Comparison of ENCODE assay signal across 17 cellular contexts in the genomic region with DNA sequence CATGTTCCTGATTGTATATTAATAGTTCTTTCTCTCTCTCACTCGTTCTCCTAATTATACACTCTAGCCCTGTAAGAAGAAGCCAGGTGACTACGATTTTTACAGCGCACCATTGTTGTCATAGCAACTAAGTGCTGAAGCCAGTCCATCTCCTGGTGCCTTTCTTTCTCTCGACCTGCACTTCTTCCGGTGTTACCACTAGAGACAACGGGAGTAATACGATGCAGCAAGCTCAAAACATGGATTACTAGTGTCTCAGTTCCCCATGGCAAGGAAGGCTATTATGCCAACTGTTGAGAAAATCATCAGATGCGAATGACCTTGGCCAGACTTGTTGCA. TPM values are rescaled to one million over a fixed set of nuclear protein-coding genes. Genes with fewer than 3 reads are reported as not detected.
"Had no signal": no experiment of that assay in that cellular context is flagged by ENCODE, and none has a peak within 500 bp of the region (broad histone marks: within the 10 kb centered on the region; RNA-seq: fewer than 3 reads in every experiment).

No MANE protein-coding gene starts in this region.

- H3K27ac ChIP-seq: spleen, tibial nerve, vagina had no signal

- DNase-seq: activated B cell treated with CpG ODN at 0.5 μM for 24 hours; activated CD4-positive, alpha-beta T cell treated with anti-CD3 and anti-CD28 coated beads, Interleukin-2, amount 50 U/mL, for 1 hour; central memory CD4-positive, alpha-beta T cell; endodermal cell; erythroblast; left colon; mammary epithelial cell; spleen; stimulated activated CD4-positive, alpha-beta T cell treated with anti-CD3 and anti-CD28 coated beads, Interleukin-1b, Interleukin-23, amount 100 ng/mL, for 48 hours had no signal

- H3K36me3 ChIP-seq: spleen, tibial nerve, vagina had no signal

- ATAC-seq: left colon; sciatic nerve; stimulated activated memory B cell treated with anti-CD40 and anti-IgM and Interleukin-4, amounts not matched to agents 10 μg/mL and 1 μg/mL and 100 μg/mL, for 72 hours had no signal

- H3K4me3 ChIP-seq: spleen, tibial nerve, vagina had no signal

- H3K4me1 ChIP-seq: spleen, tibial nerve, vagina had no signal

- H3K9me3 ChIP-seq: tibial nerve, vagina had no signal

- H3K27me3 ChIP-seq: vagina had no signal

RNA-seq across cellular contexts. Expression of a gene that starts 40.8 kb away (rescaled TPM):
- total RNA-seq: activated B cell treated with CpG ODN at 0.5 μM for 24 hours, endodermal cell, glomerular endothelial cell, left colon, mammary epithelial cell, omental fat pad, pulmonary artery endothelial cell, sciatic nerve, spleen, subcutaneous adipose tissue, tibial nerve, vagina had no signal
- polyA plus RNA-seq: mammary epithelial cell, spleen had no signal

RNA-seq across cellular contexts. Expression of a gene that starts 54.3 kb away (rescaled TPM):
- total RNA-seq: activated B cell treated with CpG ODN at 0.5 μM for 24 hours, endodermal cell, glomerular endothelial cell, left colon, mammary epithelial cell, omental fat pad, pulmonary artery endothelial cell, sciatic nerve, spleen, subcutaneous adipose tissue, tibial nerve, vagina had no signal
- polyA plus RNA-seq: mammary epithelial cell, spleen had no signal
